In the genomic region with DNA sequence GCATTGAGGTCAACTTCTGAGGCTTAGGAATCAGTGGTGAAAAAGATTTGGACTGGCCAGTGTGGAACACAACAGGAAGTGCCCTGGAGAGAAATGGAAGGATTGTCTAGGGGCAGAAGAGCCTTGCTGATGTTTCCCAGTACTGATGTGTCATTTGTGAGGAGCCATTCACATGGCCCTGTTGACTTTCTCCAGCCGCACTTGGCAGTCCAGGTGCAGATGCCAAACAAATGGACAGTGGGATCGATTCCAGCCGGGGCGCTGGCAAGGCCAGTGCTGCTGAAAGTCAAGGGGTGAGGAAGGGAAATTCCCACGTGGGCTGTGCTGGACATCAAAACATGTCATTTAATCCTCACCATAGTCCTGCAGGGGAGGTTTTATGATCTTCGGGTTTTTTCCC, we compare ENCODE assay signal across 31 cellular contexts. TPM values are rescaled to one million over a fixed set of nuclear protein-coding genes. Genes with fewer than 3 reads are reported as not detected.
DNase-seq lines count a peak whose midpoint lies in the region; ATAC-seq and TF ChIP-seq lines count a peak whose summit lies in the region.
"Had no signal": no experiment of that assay in that cellular context is flagged by ENCODE, and none has a peak within 500 bp of the region (broad histone marks: within the 10 kb centered on the region; RNA-seq: fewer than 3 reads in every experiment).

No MANE protein-coding gene starts in this region.

- peaks cover 0 to 15% (median 0%) of the 10 kb centered on the region in 9 donors for H3K27me3 ChIP-seq in heart left ventricle
- no peaks in the 10 kb centered on the region for H3K27me3 ChIP-seq in CD8-positive, alpha-beta T cell (ENCODE audit: insufficient read depth, low read length)
- H3K27me3 ChIP-seq: BE2C, foreskin keratinocyte had no signal

- DNase-seq in A172 (ENCODE audit: low spot score) = peak; percentile 31
- peak; percentile 72 for DNase-seq in NCI-H2196 (lab: John Stamatoyannopoulos, UW; ENCODE audit: unreplicated experiment)
- peak; percentile 57 to 80 (median 75) for DNase-seq in heart left ventricle
- peak; percentile 69 for DNase-seq in myocyte (ENCODE audit: low read depth)
- DNase-seq in HCEC 1CT = no peak
- no peak for DNase-seq in CD8-positive, alpha-beta T cell
- DNase-seq: activated CD4-positive, alpha-beta T cell treated with anti-CD3 and anti-CD28 coated beads for 48 hours; activated naive CD4-positive, alpha-beta T cell; activated T-cell treated with anti-CD3 and anti-CD28 coated beads, Interleukin-2, amount 50 U/mL, for 24 hours; BE2C; COR-L47; foreskin keratinocyte; hippocampal formation; MM.1S; NCI-H1436 treated with DMSO at 0.1 percent for 48 hours; NCI-H524 treated with DMSO at 0.1 percent for 48 hours; small intestine; stimulated activated CD4-positive, alpha-beta T cell treated with anti-CD3 and anti-CD28 coated beads, Interleukin-1b, Interleukin-23, amount 100 ng/mL, for 48 hours; T-helper 2 cell; upper lobe of right lung had no signal

- H3K9me3 Mint-ChIP-seq in CD8-positive, alpha-beta T cell = no peaks in the 10 kb centered on the region
- H3K9me3 Mint-ChIP-seq: activated T-cell treated with anti-CD3 and anti-CD28 coated beads, Interleukin-2, amount 50 U/mL, for 24 hours; IgD-negative memory B cell had no signal

- CTCF ChIA-PET in CD8-positive, alpha-beta T cell (lab: Charles Lee) = interaction anchor here (0.7 kb wide), 1 partner anchor 72 kb away, joined by 3 read pairs; no protein-coding TSS in a partner anchor

- POLR2A ChIA-PET in CD8-positive, alpha-beta T cell (lab: Charles Lee) = no interaction called here

- no peaks in the 10 kb centered on the region for H3K4me1 Mint-ChIP-seq in CD8-positive, alpha-beta T cell (ENCODE audit: low read depth)
- H3K4me1 Mint-ChIP-seq: IgD-negative memory B cell had no signal

- H3K4me3 Mint-ChIP-seq in CD8-positive, alpha-beta T cell = no peak overlapping the region
- H3K4me3 Mint-ChIP-seq: activated T-cell treated with anti-CD3 and anti-CD28 coated beads, Interleukin-2, amount 50 U/mL, for 24 hours; brain; IgD-negative memory B cell had no signal

- no peak overlapping the region for H3K27ac Mint-ChIP-seq in CD8-positive, alpha-beta T cell
- H3K27ac Mint-ChIP-seq: activated T-cell treated with anti-CD3 and anti-CD28 coated beads, Interleukin-2, amount 50 U/mL, for 24 hours; brain; IgD-negative memory B cell had no signal

- TF ChIP-seq CTCF in heart left ventricle (IDR thresholded peaks at IDR 0.05) = no peak
- no peak for TF ChIP-seq CTCF in CD8-positive, alpha-beta T cell (IDR thresholded peaks at IDR 0.05)

- H3K36me3 Mint-ChIP-seq in CD8-positive, alpha-beta T cell = no peaks in the 10 kb centered on the region
- H3K36me3 Mint-ChIP-seq: brain had no signal

- no peak for TF ChIP-seq POLR2A in heart left ventricle (IDR thresholded peaks at IDR 0.05)

- peak overlapping the region in 11 of 12 donors; percentile 20 to 77 (median 51) for H3K27ac ChIP-seq in heart left ventricle
- no peak overlapping the region for H3K27ac ChIP-seq in CD8-positive, alpha-beta T cell (ENCODE audit: low read depth, low read length)
- H3K27ac ChIP-seq: foreskin keratinocyte, prostate gland, SK-N-MC, upper lobe of right lung had no signal

- no peaks in the 10 kb centered on the region for H3K9me3 ChIP-seq in heart left ventricle
- no peaks in the 10 kb centered on the region for H3K9me3 ChIP-seq in CD8-positive, alpha-beta T cell (ENCODE audit: low read length)
- H3K9me3 ChIP-seq: BE2C, prostate gland, upper lobe of right lung had no signal

- H3K27me3 Mint-ChIP-seq in CD8-positive, alpha-beta T cell (ENCODE audit: low read depth) = peaks cover 37% of the 10 kb centered on the region

- no peak overlapping the region for H3K4me3 ChIP-seq in heart left ventricle
- no peak overlapping the region for H3K4me3 ChIP-seq in CD8-positive, alpha-beta T cell (ENCODE audit: low read depth, low read length)
- H3K4me3 ChIP-seq: lung, prostate gland, SK-N-MC, upper lobe of right lung had no signal

- H3K36me3 ChIP-seq in heart left ventricle = no peaks in the 10 kb centered on the region
- H3K36me3 ChIP-seq in CD8-positive, alpha-beta T cell (ENCODE audit: insufficient read depth, low read length) = no peaks in the 10 kb centered on the region
- H3K36me3 ChIP-seq: BE2C, prostate gland, upper lobe of right lung had no signal

- intact Hi-C loops in heart left ventricle (cut with DNase I) = no loop called here
- intact Hi-C loops in CD8-positive, alpha-beta T cell (cut with DNase I, micrococcal nuclease) = no loop called here

- ATAC-seq in heart left ventricle = peak; percentile 31 to 67 (median 44)
- no peak for ATAC-seq in GM21528 (IDR thresholded peaks at IDR 0.05; ENCODE audit: low FRiP score, unreplicated experiment)
- ATAC-seq in CD8-positive, alpha-beta T cell = no peak
- no peak for ATAC-seq in HG03460 (IDR thresholded peaks at IDR 0.05; ENCODE audit: unreplicated experiment)
- ATAC-seq: esophagus mucosa, foreskin keratinocyte, upper lobe of right lung had no signal

- peaks cover 0 to 45% (median 5%) of the 10 kb centered on the region in 12 donors for H3K4me1 ChIP-seq in heart left ventricle
- H3K4me1 ChIP-seq in CD8-positive, alpha-beta T cell (ENCODE audit: insufficient read depth, low read length) = no peaks in the 10 kb centered on the region
- H3K4me1 ChIP-seq: BE2C, foreskin keratinocyte, prostate gland, upper lobe of right lung had no signal

- WGBS in heart left ventricle, 4 donors = 24 to 38% (median 30%) methylated on average over 6 of the region's 6 CpGs

RNA-seq across cellular contexts. Expression of gene TRIM63, which starts 4.9 kb away (rescaled TPM):
- total RNA-seq in A172 (2014; rRNA removed; shearing (Covaris generic)) = not detected in 2 replicates
- total RNA-seq in heart left ventricle = 100 to 1,000 TPM; 136 to 598 (median 196) TPM
- polyA plus RNA-seq in heart left ventricle = 100 to 1,000 TPM; 277 to 444 TPM
- total RNA-seq in myocyte = 18.6 and 26.2 TPM in 2 replicates
- 9.7 TPM for polyA plus RNA-seq in myocyte (2012)
- total RNA-seq in CD8-positive, alpha-beta T cell = not detected
- total RNA-seq: A673; activated CD8-positive, alpha-beta memory T cell treated with anti-CD3 and anti-CD28 coated beads for 36 hours; esophagus mucosa; foreskin keratinocyte had no signal
- polyA plus RNA-seq: foreskin keratinocyte, IgD-negative memory B cell had no signal

RNA-seq across cellular contexts. Expression of gene SLC30A2, which starts 26.4 kb away (rescaled TPM):
- total RNA-seq in A172 (2014; rRNA removed; shearing (Covaris generic)) = not detected in 2 replicates
- total RNA-seq in heart left ventricle (10 to 100 TPM in 4 of 9 donors, 1 to 10 TPM in 5; 2.9 to 18.0 (median 6.5) TPM), myocyte (0.10 and 0.21 TPM in 2 replicates)
- 1 to 10 TPM; 3.4 to 3.7 TPM for polyA plus RNA-seq in heart left ventricle
- polyA plus RNA-seq in myocyte (2012) = 0.54 TPM
- not detected for total RNA-seq in CD8-positive, alpha-beta T cell
- total RNA-seq: A673; activated CD8-positive, alpha-beta memory T cell treated with anti-CD3 and anti-CD28 coated beads for 36 hours; esophagus mucosa; foreskin keratinocyte; upper lobe of right lung had no signal
- polyA plus RNA-seq: foreskin keratinocyte, IgD-negative memory B cell had no signal

RNA-seq across cellular contexts. Expression of gene PDIK1L, which starts 39.3 kb away (rescaled TPM):
- total RNA-seq in A172 (2014; rRNA removed; shearing (Covaris generic)) = 4.4 and 6.1 TPM in 2 replicates
- 1 to 10 TPM; 3.9 to 9.3 (median 6.0) TPM for total RNA-seq in heart left ventricle
- 1 to 10 TPM; 2.1 to 2.7 TPM for polyA plus RNA-seq in heart left ventricle
- 5.1 and 5.9 TPM in 2 replicates for total RNA-seq in myocyte
- polyA plus RNA-seq in myocyte (2012) = 1.3 TPM
- 10 to 100 TPM; 10.2 to 10.8 TPM for total RNA-seq in CD8-positive, alpha-beta T cell

RNA-seq across cellular contexts. Expression of gene EXTL1, which starts 50.7 kb away (rescaled TPM):
- total RNA-seq in A172 (2014; rRNA removed; shearing (Covaris generic)) = 0.17 TPM in 1 of 2 replicates, not detected in the other
- total RNA-seq in heart left ventricle (10 to 100 TPM in 2 of 9 donors, 1 to 10 TPM in 7; 1.8 to 17.5 (median 4.1) TPM), myocyte (12.8 and 20.1 TPM in 2 replicates)
- polyA plus RNA-seq in heart left ventricle = 1 to 10 TPM; 1.2 to 5.7 TPM
- 56.8 TPM for polyA plus RNA-seq in myocyte (2012)
- under 1 TPM; 0.08 to 0.11 TPM for total RNA-seq in CD8-positive, alpha-beta T cell
- total RNA-seq: A673; activated CD8-positive, alpha-beta memory T cell treated with anti-CD3 and anti-CD28 coated beads for 36 hours; esophagus mucosa; subcutaneous adipose tissue had no signal
- polyA plus RNA-seq: IgD-negative memory B cell had no signal

Comparison
In these comparisons a context has a peak if more than half of its experiments do, and no peak if none do; other contexts are left out.
1. DNase-seq: peak in A172 (single experiment), NCI-H2196 (single experiment), heart left ventricle (5 of 5) and myocyte (single experiment); none in HCEC 1CT (single experiment) and CD8-positive, alpha-beta T cell (0 of 7).
2. ATAC-seq: peak in heart left ventricle (4 of 4); none in GM21528 (single experiment), CD8-positive, alpha-beta T cell (single experiment) and HG03460 (single experiment).
3. RNA of gene TRIM63, which starts 4.9 kb away (total RNA-seq): 136 to 598 TPM in heart left ventricle and 18.6 to 26.2 TPM in myocyte; not detected in A172 and not detected in CD8-positive, alpha-beta T cell; every median in the first group is over 10 times any median in the second.